ENCODE assay signal across 8 cellular contexts in the genomic region with DNA sequence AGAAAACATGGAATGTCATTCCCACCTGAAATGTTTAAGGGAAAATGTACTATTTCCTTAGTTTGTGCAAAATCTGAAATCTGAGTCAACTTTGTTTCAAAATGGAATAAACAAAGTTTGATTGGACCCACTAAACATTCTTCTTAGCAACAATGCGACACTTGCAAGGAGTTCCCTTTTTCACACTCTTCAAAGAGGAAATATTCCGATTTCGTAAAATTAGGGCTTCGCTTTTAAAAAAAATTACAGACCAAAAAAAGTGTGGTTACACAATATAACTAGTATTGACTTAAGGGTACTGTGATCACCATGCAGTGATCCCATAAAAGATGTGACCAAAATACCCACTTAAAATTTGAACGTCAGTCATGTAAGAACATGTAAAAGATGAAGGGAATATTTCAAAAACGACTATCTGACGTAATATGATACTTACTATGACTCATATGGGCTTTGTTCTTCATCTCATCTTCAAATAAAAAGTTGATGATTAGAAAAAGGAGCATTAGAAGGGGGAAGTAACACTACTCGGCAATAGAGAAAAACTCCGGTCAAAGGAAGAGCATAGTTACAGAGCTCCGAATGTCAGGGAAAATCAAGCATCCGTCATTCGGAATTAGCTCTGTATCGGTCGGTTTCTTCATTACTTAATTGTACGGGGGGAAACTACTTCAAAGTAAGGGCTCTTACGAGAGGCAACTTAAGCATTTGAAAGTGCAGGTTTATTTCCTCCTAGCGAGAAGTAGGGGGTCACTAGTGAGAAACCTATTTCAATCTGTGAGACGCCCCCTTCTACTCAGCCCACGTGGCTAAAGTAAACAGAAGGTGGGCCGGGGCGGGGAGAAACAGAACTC. TPM values are rescaled to one million over a fixed set of nuclear protein-coding genes. Genes with fewer than 3 reads are reported as not detected.
DNase-seq lines count a peak whose midpoint lies in the region; ATAC-seq, FAIRE-seq and TF ChIP-seq lines count a peak whose summit lies in the region.

No MANE protein-coding gene starts in this region.

- H3K27ac ChIP-seq in A549, result peak overlapping the region; percentile 92 to 96; a peak in 5 of 6 replicates

- H3K4me3 ChIP-seq in A549 (peak overlapping the region; percentile 68), mucosa of stomach (ENCODE audit: low read length) (peak overlapping the region; percentile 71)

- CTCF ChIA-PET in A549 (lab: Yijun Ruan, JAX), result interaction anchor here (1.2 kb wide), 1 partner anchor 328 kb away, joined by 3 read pairs; a partner anchor contains a TSS

- peaks cover 21% of the 10 kb centered on the region for H3K4me1 ChIP-seq in A549
- no peaks in the 10 kb centered on the region for H3K4me1 ChIP-seq in mucosa of stomach (ENCODE audit: control insufficient read depth, insufficient read depth, low read length)

- H3K36me3 ChIP-seq in mucosa of stomach (ENCODE audit: control insufficient read depth, insufficient read depth, low read length), result no peaks in the 10 kb centered on the region

- WGBS in A549 (ENCODE audit: missing lambda C conversion rate), result 57% methylated on average over 21 of the region's 21 CpGs

- DNase-seq in A549 (ENCODE audit: low read depth in 1 of 2, low spot score in 1 of 2) (no peak), NCI-H2227 treated with DMSO at 0.1 percent for 48 hours (lab: John Stamatoyannopoulos, UW) (peak; percentile 17), DMS153 (lab: John Stamatoyannopoulos, UW) (no peak), NCI-H1694 (lab: John Stamatoyannopoulos, UW) (no peak)
- DNase-seq in central memory CD8-positive, alpha-beta T cell (ENCODE audit: low spot score in 2 of 2), result no peak
- DNase-seq in activated CD4-positive, alpha-beta T cell treated with anti-CD3 and anti-CD28 coated beads for 1 hour, result no peak

- H3K9me3 ChIP-seq in A549, result no peaks in the 10 kb centered on the region
- H3K9me3 ChIP-seq in mucosa of stomach (ENCODE audit: control insufficient read depth, low read length), result no peaks in the 10 kb centered on the region

- FAIRE-seq in A549 (lab: Jason Lieb, UNC), result no peak

- peak overlapping the region; percentile 98 for H3K4me3 Mint-ChIP-seq in central memory CD8-positive, alpha-beta T cell

- no peaks in the 10 kb centered on the region for H3K27me3 Mint-ChIP-seq in central memory CD8-positive, alpha-beta T cell

- no peaks in the 10 kb centered on the region for H3K9me3 Mint-ChIP-seq in central memory CD8-positive, alpha-beta T cell

- H3K27me3 ChIP-seq in mucosa of stomach (ENCODE audit: control insufficient read depth, insufficient read depth, low read length), result no peaks in the 10 kb centered on the region

- peaks cover 41% of the 10 kb centered on the region for H3K4me1 Mint-ChIP-seq in central memory CD8-positive, alpha-beta T cell

- peak overlapping the region; percentile 99 for H3K27ac Mint-ChIP-seq in central memory CD8-positive, alpha-beta T cell (ENCODE audit: low read depth)

- POLR2A ChIA-PET in A549 (lab: Yijun Ruan, JAX), result no interaction called here

- TF ChIP-seq CTCF in A549 (IDR thresholded peaks at IDR 0.05), result no peak

- 0 out of 6 replicates have a peak, but pooled peaks of 1 of the 2 experiments have one; percentile 2 for ATAC-seq in A549
- ATAC-seq in GM18868 (IDR thresholded peaks at IDR 0.05; ENCODE audit: unreplicated experiment), result peak; percentile 24
- ATAC-seq in central memory CD8-positive, alpha-beta T cell (replicated peaks; ENCODE audit: extremely low read depth, poor library complexity, severe bottlenecking), result no peak

- H3K36me3 Mint-ChIP-seq in central memory CD8-positive, alpha-beta T cell (ENCODE audit: insufficient read depth), result peaks cover 12% of the 10 kb centered on the region

- H3K9ac ChIP-seq in mucosa of stomach (ENCODE audit: low read length), result peak overlapping the region; percentile 99

- TF ChIP-seq RAD21 in A549 (conservative IDR thresholded peaks at IDR 0.05 in 1 of 2, IDR thresholded peaks at IDR 0.05 in 1 of 2), result no peak

- no peak for TF ChIP-seq POLR2A in A549 (IDR thresholded peaks at IDR 0.05; ENCODE audit: low read length)

- no peak for TF ChIP-seq EP300 in A549 (IDR thresholded peaks at IDR 0.05)

- H3K4me2 ChIP-seq in A549, result peak overlapping the region; percentile 84

TF ChIP-seq in A549, 52 proteins besides CTCF, POLR2A, EP300 and RAD21:
- TF ChIP-seq, protein P1, sequence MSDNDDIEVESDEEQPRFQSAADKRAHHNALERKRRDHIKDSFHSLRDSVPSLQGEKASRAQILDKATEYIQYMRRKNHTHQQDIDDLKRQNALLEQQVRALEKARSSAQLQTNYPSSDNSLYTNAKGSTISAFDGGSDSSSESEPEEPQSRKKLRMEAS (IDR thresholded peaks at IDR 0.05), result no peak
- TF ChIP-seq FOSL2 (IDR thresholded peaks at IDR 0.05), result no peak
- peak; percentile 65 for TF ChIP-seq FOSL2 (CRISPR knock-in tag; IDR thresholded peaks at IDR 0.05)
- TF ChIP-seq ZNF302 (CRISPR knock-in tag; IDR thresholded peaks at IDR 0.05), result no peak

RNA-seq across cellular contexts. Expression of a gene that starts 1.4 kb away (rescaled TPM):
- polyA plus RNA-seq in A549 (2011; rRNA removed) (6.6 and 7.1 TPM in 2 replicates), A549 (2017; fragmentation: RNase III; extraction: RNeasy Plus Mini Kit Qiagen cat#74134 plus additional on column Dnase treatment) (2.2 TPM in 3 replicates)
- polyA plus RNA-seq in A549 (2012; cell fraction: cytosol; rRNA removed), result 1.1 and 1.2 TPM in 2 replicates
- polyA plus RNA-seq in A549 (2012; cell fraction: nucleus; rRNA removed), result 1.0 and 1.1 TPM in 2 replicates
- polyA minus RNA-seq in A549 (2011; rRNA and poly(A)+ RNA removed), result 15.9 and 21.1 TPM in 2 replicates
